ENCODE assay signal across 9 cellular contexts in the genomic region with DNA sequence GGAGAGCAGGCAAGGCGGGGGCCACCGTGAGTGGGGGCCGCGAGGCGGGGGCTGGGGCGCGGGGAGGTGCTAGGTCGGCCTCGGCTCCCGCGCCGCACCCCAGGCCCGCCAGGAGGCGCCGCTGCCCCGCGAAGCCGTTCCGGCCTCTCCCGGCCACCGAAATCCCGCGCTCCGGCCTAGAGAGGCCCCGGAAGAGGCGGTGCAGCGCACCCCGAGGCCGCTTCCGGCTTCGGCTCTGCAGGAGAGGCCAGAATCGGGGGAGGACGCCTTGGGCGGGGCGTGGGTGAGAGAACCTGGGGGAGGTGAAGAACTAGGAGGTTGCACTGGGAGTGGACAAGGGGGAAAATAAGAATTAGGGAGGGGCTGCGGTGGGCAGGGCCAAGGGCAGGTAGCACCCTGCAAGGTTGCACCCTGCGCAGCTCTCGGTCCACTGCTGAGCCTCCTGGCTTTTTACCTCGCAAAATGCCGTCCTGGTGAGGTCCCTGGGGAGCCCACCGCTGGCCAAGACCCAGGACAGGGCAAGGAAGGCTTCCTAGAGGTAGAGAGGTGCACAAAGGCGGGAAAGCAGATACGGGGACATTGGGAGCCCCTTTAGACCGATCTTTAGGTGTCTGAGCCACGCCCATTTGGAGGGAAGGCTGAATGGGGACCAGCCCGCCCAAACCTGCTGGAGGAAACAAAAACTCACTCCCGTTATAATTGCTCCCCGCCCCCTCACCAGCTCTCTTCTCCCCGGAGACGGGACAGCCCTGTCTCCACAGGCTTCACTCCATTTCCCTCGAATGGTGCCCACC. TPM values are rescaled to one million over a fixed set of nuclear protein-coding genes. Genes with fewer than 3 reads are reported as not detected.
DNase-seq lines count a peak whose midpoint lies in the region; ATAC-seq, FAIRE-seq and TF ChIP-seq lines count a peak whose summit lies in the region.
"Had no signal": no experiment of that assay in that cellular context is flagged by ENCODE, and none has a peak within 500 bp of the region (broad histone marks: within the 10 kb centered on the region; RNA-seq: fewer than 3 reads in every experiment).

No MANE protein-coding gene starts in this region.

- WGBS in HepG2 (ENCODE audit: low lambda C conversion rate): under 1% methylated on average over 22 of the region's 51 CpGs

- peak overlapping the region; percentile 61 to 81 (median 76) for H3K4me3 ChIP-seq in BLaER1 treated with 17β-estradiol and CSF1 and Interleukin-3, amounts not matched to agents 10 nM and 100 nM
- H3K4me3 ChIP-seq in coronary artery (peak overlapping the region; percentile 87), HepG2 (replicated peaks in 1 of 3; ENCODE audit: insufficient read depth in 1 of 3, low read depth in 2 of 3, low read length in 3 of 3) (peak overlapping the region; percentile 75 to 88 (median 84))

- peak overlapping the region; percentile 67 to 84 (median 79) for H3K9ac ChIP-seq in BLaER1 treated with 17β-estradiol and CSF1 and Interleukin-3, amounts not matched to agents 10 nM and 100 nM
- peak overlapping the region; percentile 72 for H3K9ac ChIP-seq in HepG2 (ENCODE audit: insufficient read depth, low read depth, low read length)

- TF ChIP-seq CTCF in coronary artery (IDR thresholded peaks at IDR 0.05) (peak; percentile 86), HepG2 (CRISPR knock-in tag; IDR thresholded peaks at IDR 0.05) (peak; percentile 89)

- DNase-seq in GM19240 (ENCODE audit: insufficient read length, low spot score) (peak; percentile 95), NCI-H524 (lab: John Stamatoyannopoulos, UW) (peak; percentile 77 to 92), coronary artery (ENCODE audit: low spot score) (peak; percentile 94), HepG2 (ENCODE audit: low spot score) (peak; percentile 82)
- DNase-seq in activated CD4-positive, alpha-beta T cell treated with anti-CD3 and anti-CD28 coated beads for 4 hours: peak; percentile 85 to 87
- DNase-seq in stimulated activated CD4-positive, alpha-beta T cell treated with anti-CD3 and anti-CD28 coated beads, Interleukin-4, amount 100 ng/mL, for 1 hour: peak; percentile 90

- no peak overlapping the region for H2AFZ ChIP-seq in HepG2 (ENCODE audit: low read length)

- peak overlapping the region; percentile 44 to 83 (median 75); a peak in 20 of 22 replicates for H3K27ac ChIP-seq in BLaER1 treated with 17β-estradiol and CSF1 and Interleukin-3, amounts not matched to agents 10 nM and 100 nM
- H3K27ac ChIP-seq in coronary artery (peak overlapping the region; percentile 67 to 79), HepG2 (ENCODE audit: extremely low read length, insufficient read depth, low read length) (peak overlapping the region; percentile 70)

- in situ Hi-C loops in HepG2 (cut with HindIII; ENCODE audit: extremely low pct_ligation_motif_present, low pct_unique_long_range_greater_than_20kb): loop anchor here (5.0 kb wide), 2 partner anchors 35 to 45 kb away; partner anchors contain the start of gene GNAT1

- no peak for FAIRE-seq in HepG2 (lab: Jason Lieb, UNC)

- CTCF ChIA-PET in HepG2 (lab: Yijun Ruan, JAX; ENCODE audit: low intra/inter-chr PET ratio, low total read pairs): interaction anchor here (1.1 to 9.0 kb wide), 7 partner anchors 16 to 94 kb away, joined by 3 to 265 read pairs (median 26); partner anchors contain the start of gene GNAT1

- intact Hi-C loops in HepG2 (cut with micrococcal nuclease; ENCODE audit: unreplicated experiment): loop anchor here (1.0 to 5.0 kb wide), 2 partner anchors 19 to 45 kb away; no protein-coding TSS in a partner anchor

- peaks cover 36 to 57% (median 46%) of the 10 kb centered on the region in 10 experiments for H3K4me1 ChIP-seq in BLaER1 treated with 17β-estradiol and CSF1 and Interleukin-3, amounts not matched to agents 10 nM and 100 nM
- peaks cover 73% of the 10 kb centered on the region for H3K4me1 ChIP-seq in HepG2 (ENCODE audit: insufficient read depth, low read length)

- peak overlapping the region; percentile 88 to 100 (median 98) for H3K4me2 ChIP-seq in BLaER1 treated with 17β-estradiol and CSF1 and Interleukin-3, amounts not matched to agents 10 nM and 100 nM
- H3K4me2 ChIP-seq in HepG2 (ENCODE audit: low read depth, low read length): peak overlapping the region; percentile 92

- no peak for TF ChIP-seq POLR2A in HepG2 (IDR thresholded peaks at IDR 0.05; ENCODE audit: insufficient read depth in 1 of 2, low read depth in 2 of 2, low read length in 2 of 2)

- peak; percentile 78 for ATAC-seq in HG03442 (IDR thresholded peaks at IDR 0.05; ENCODE audit: unreplicated experiment)
- ATAC-seq in HepG2: peak; percentile 78

- TF ChIP-seq EP300 in HepG2 (IDR thresholded peaks at IDR 0.05; ENCODE audit: low read depth in 2 of 2, low read length in 2 of 2) (peak; percentile 20 to 47; a peak in 2 of 4 replicates), HepG2 (CRISPR knock-in tag; IDR thresholded peaks at IDR 0.05; ENCODE audit: borderline replicate concordance) (0 out of 2 replicates have a peak, but pooled peaks have one; percentile 28)

- TSS peak; percentile 70 for BruUV-seq in HepG2 (replicated peaks; lab: Mats Ljungman, UMichigan)

- no peaks in the 10 kb centered on the region for H4K20me1 ChIP-seq in BLaER1 treated with 17β-estradiol and CSF1 and Interleukin-3, amounts not matched to agents 10 nM and 100 nM
- H4K20me1 ChIP-seq in HepG2 (ENCODE audit: insufficient read depth, low read length): no peaks in the 10 kb centered on the region

- H3K27me3 ChIP-seq in BLaER1 treated with 17β-estradiol and CSF1 and Interleukin-3, amounts not matched to agents 10 nM and 100 nM: peaks cover 0 to 10% (median 5%) of the 10 kb centered on the region in 11 experiments; a peak in 8 of 22 replicates
- no peaks in the 10 kb centered on the region for H3K27me3 ChIP-seq in HepG2 (ENCODE audit: control insufficient read depth in 1 of 2, insufficient read depth in 2 of 2, low read length in 2 of 2)

- no peaks in the 10 kb centered on the region for H3K36me3 ChIP-seq in BLaER1 treated with 17β-estradiol and CSF1 and Interleukin-3, amounts not matched to agents 10 nM and 100 nM
- H3K36me3 ChIP-seq in HepG2 (replicated peaks in 1 of 2; ENCODE audit: control insufficient read depth in 1 of 2, insufficient read depth in 2 of 2, low read length in 2 of 2): no peaks in the 10 kb centered on the region

- POLR2A ChIA-PET in HepG2 (lab: Yijun Ruan, JAX): interaction anchor here (0.7 to 7.3 kb wide), 11 partner anchors 8 to 110 kb away, joined by 3 to 117 read pairs (median 9); partner anchors contain the start of genes GNAI2, SEMA3B and TUSC2

- peak; percentile 99 for TF ChIP-seq RAD21 in HepG2 (CRISPR knock-in tag; IDR thresholded peaks at IDR 0.05)

- no peaks in the 10 kb centered on the region for H3K9me3 ChIP-seq in BLaER1 treated with 17β-estradiol and CSF1 and Interleukin-3, amounts not matched to agents 10 nM and 100 nM (replicated peaks in 1 of 11)
- H3K9me3 ChIP-seq in HepG2 (ENCODE audit: low read length): no peaks in the 10 kb centered on the region

- no peaks in the 10 kb centered on the region for H3K79me2 ChIP-seq in HepG2 (ENCODE audit: insufficient read depth, low read length)

RNA-seq across cellular contexts. Expression of gene GNAI2, which starts 8.4 kb away (rescaled TPM):
- total RNA-seq in HepG2 (2016; rRNA removed; fragmentation: Illumina TruSeq; extraction: Trizol): 34.5 and 51.1 TPM in 2 replicates
- 26.6 and 32.1 TPM in 2 replicates for total RNA-seq in HepG2 (2016; cell fraction: cytosol; rRNA removed; fragmentation: Illumina TruSeq; extraction: Trizol; ENCODE audit: low read depth)
- 33.4 and 51.3 TPM in 2 replicates for total RNA-seq in HepG2 (2016; cell fraction: insoluble cytoplasmic fraction; rRNA removed; fragmentation: Illumina TruSeq; extraction: Trizol)
- total RNA-seq in HepG2 (2016; cell fraction: membrane; rRNA removed; fragmentation: Illumina TruSeq; extraction: Trizol): 43.7 and 48.0 TPM in 2 replicates
- 26.6 and 32.5 TPM in 2 replicates for total RNA-seq in HepG2 (2016; cell fraction: nucleus; rRNA removed; fragmentation: Illumina TruSeq; extraction: Trizol)
- 66.1 and 66.2 TPM in 2 replicates for polyA plus RNA-seq in HepG2 (2011; rRNA removed)
- polyA plus RNA-seq in HepG2 (2011; cell fraction: cytosol; rRNA removed): 64.5 and 77.2 TPM in 2 replicates
- polyA plus RNA-seq in HepG2 (2011; cell fraction: nucleus; rRNA removed): 39.4 and 42.6 TPM in 2 replicates
- polyA plus RNA-seq in HepG2 (2012): 25.4 and 25.9 TPM in 2 replicates
- 37.3 and 42.8 TPM in 2 replicates for polyA plus RNA-seq in HepG2 (2016; cell fraction: cytosol; fragmentation: Illumina TruSeq; extraction: Trizol; ENCODE audit: low read depth)
- polyA plus RNA-seq in HepG2 (2016; cell fraction: insoluble cytoplasmic fraction; fragmentation: Illumina TruSeq; extraction: Trizol; ENCODE audit: low read depth): 57.1 and 66.6 TPM in 2 replicates
- 69.3 and 71.1 TPM in 2 replicates for polyA plus RNA-seq in HepG2 (2016; cell fraction: membrane; fragmentation: Illumina TruSeq; extraction: Trizol; ENCODE audit: low read depth)
- polyA plus RNA-seq in HepG2 (2016; cell fraction: nucleus; fragmentation: Illumina TruSeq; extraction: Trizol; ENCODE audit: insufficient read depth, low read depth): 73.5 and 75.3 TPM in 2 replicates
- 111 and 236 TPM in 2 replicates for polyA minus RNA-seq in HepG2 (2011; rRNA and poly(A)+ RNA removed; ENCODE audit: low replicate concordance)
- 26.0 and 26.4 TPM in 2 replicates for polyA minus RNA-seq in HepG2 (2011; cell fraction: cytosol; rRNA and poly(A)+ RNA removed)
- 16.4 and 20.0 TPM in 2 replicates for polyA minus RNA-seq in HepG2 (2011; cell fraction: nucleus; rRNA and poly(A)+ RNA removed)

RNA-seq across cellular contexts. Expression of gene SLC38A3, which starts 22.5 kb away (rescaled TPM):
- 14.3 and 29.8 TPM in 2 replicates for total RNA-seq in HepG2 (2016; rRNA removed; fragmentation: Illumina TruSeq; extraction: Trizol)
- total RNA-seq in HepG2 (2016; cell fraction: cytosol; rRNA removed; fragmentation: Illumina TruSeq; extraction: Trizol; ENCODE audit: low read depth): 9.4 and 12.0 TPM in 2 replicates
- 14.3 and 31.3 TPM in 2 replicates for total RNA-seq in HepG2 (2016; cell fraction: insoluble cytoplasmic fraction; rRNA removed; fragmentation: Illumina TruSeq; extraction: Trizol)
- 13.7 and 15.1 TPM in 2 replicates for total RNA-seq in HepG2 (2016; cell fraction: membrane; rRNA removed; fragmentation: Illumina TruSeq; extraction: Trizol)
- 51.2 and 60.9 TPM in 2 replicates for total RNA-seq in HepG2 (2016; cell fraction: nucleus; rRNA removed; fragmentation: Illumina TruSeq; extraction: Trizol)
- polyA plus RNA-seq in HepG2 (2011; rRNA removed): 164 and 247 TPM in 2 replicates
- 69.6 and 77.8 TPM in 2 replicates for polyA plus RNA-seq in HepG2 (2011; cell fraction: cytosol; rRNA removed)
- polyA plus RNA-seq in HepG2 (2011; cell fraction: nucleus; rRNA removed): 645 and 755 TPM in 2 replicates
- polyA plus RNA-seq in HepG2 (2012): 101 and 126 TPM in 2 replicates
- 7.3 and 7.5 TPM in 2 replicates for polyA plus RNA-seq in HepG2 (2016; cell fraction: cytosol; fragmentation: Illumina TruSeq; extraction: Trizol; ENCODE audit: low read depth)
- polyA plus RNA-seq in HepG2 (2016; cell fraction: insoluble cytoplasmic fraction; fragmentation: Illumina TruSeq; extraction: Trizol; ENCODE audit: low read depth): 17.2 and 22.9 TPM in 2 replicates
- polyA plus RNA-seq in HepG2 (2016; cell fraction: membrane; fragmentation: Illumina TruSeq; extraction: Trizol; ENCODE audit: low read depth): 12.8 and 13.7 TPM in 2 replicates
- 146 and 148 TPM in 2 replicates for polyA plus RNA-seq in HepG2 (2016; cell fraction: nucleus; fragmentation: Illumina TruSeq; extraction: Trizol; ENCODE audit: insufficient read depth, low read depth)
- polyA minus RNA-seq in HepG2 (2011; rRNA and poly(A)+ RNA removed; ENCODE audit: low replicate concordance): 0.14 and 257 TPM in 2 replicates
- polyA minus RNA-seq in HepG2 (2011; cell fraction: cytosol; rRNA and poly(A)+ RNA removed): 61.1 and 83.0 TPM in 2 replicates
- polyA minus RNA-seq in HepG2 (2011; cell fraction: nucleus; rRNA and poly(A)+ RNA removed): 113 and 140 TPM in 2 replicates

RNA-seq across cellular contexts. Expression of gene GNAT1, which starts 36.2 kb away (rescaled TPM):
- 0.15 TPM in 1 of 2 replicates, not detected in the other for total RNA-seq in HepG2 (2016; rRNA removed; fragmentation: Illumina TruSeq; extraction: Trizol)
- total RNA-seq in HepG2 (2016; cell fraction: cytosol; rRNA removed; fragmentation: Illumina TruSeq; extraction: Trizol; ENCODE audit: low read depth): 1.8 and 2.0 TPM in 2 replicates
- 0.09 and 0.28 TPM in 2 replicates for total RNA-seq in HepG2 (2016; cell fraction: insoluble cytoplasmic fraction; rRNA removed; fragmentation: Illumina TruSeq; extraction: Trizol)
- 0.87 and 1.1 TPM in 2 replicates for total RNA-seq in HepG2 (2016; cell fraction: membrane; rRNA removed; fragmentation: Illumina TruSeq; extraction: Trizol)
- 0.25 and 0.44 TPM in 2 replicates for total RNA-seq in HepG2 (2016; cell fraction: nucleus; rRNA removed; fragmentation: Illumina TruSeq; extraction: Trizol)
- 0.03 TPM in 1 of 2 replicates, not detected in the other for polyA plus RNA-seq in HepG2 (2011; rRNA removed)
- polyA plus RNA-seq in HepG2 (2011; cell fraction: cytosol; rRNA removed): not detected in 2 replicates
- polyA plus RNA-seq in HepG2 (2011; cell fraction: nucleus; rRNA removed): 0.14 and 0.33 TPM in 2 replicates
- polyA plus RNA-seq in HepG2 (2012): 0.08 TPM in 1 of 2 replicates, not detected in the other
- not detected in 2 replicates for polyA plus RNA-seq in HepG2 (2016; cell fraction: cytosol; fragmentation: Illumina TruSeq; extraction: Trizol; ENCODE audit: low read depth)
- not detected in 2 replicates for polyA plus RNA-seq in HepG2 (2016; cell fraction: insoluble cytoplasmic fraction; fragmentation: Illumina TruSeq; extraction: Trizol; ENCODE audit: low read depth)
- not detected in 2 replicates for polyA plus RNA-seq in HepG2 (2016; cell fraction: membrane; fragmentation: Illumina TruSeq; extraction: Trizol; ENCODE audit: low read depth)
- 0.31 TPM in 1 of 2 replicates, not detected in the other for polyA plus RNA-seq in HepG2 (2016; cell fraction: nucleus; fragmentation: Illumina TruSeq; extraction: Trizol; ENCODE audit: insufficient read depth, low read depth)
- 0.47 and 2.3 TPM in 2 replicates for polyA minus RNA-seq in HepG2 (2011; rRNA and poly(A)+ RNA removed; ENCODE audit: low replicate concordance)
- 0.26 TPM in 1 of 2 replicates, not detected in the other for polyA minus RNA-seq in HepG2 (2011; cell fraction: cytosol; rRNA and poly(A)+ RNA removed)
- 1.2 and 1.5 TPM in 2 replicates for polyA minus RNA-seq in HepG2 (2011; cell fraction: nucleus; rRNA and poly(A)+ RNA removed)
- total RNA-seq: dermis microvascular lymphatic vessel endothelial cell had no signal

RNA-seq across cellular contexts. Expression of gene SEMA3B, which starts 41.4 kb away (rescaled TPM):
- 25.6 and 93.2 TPM in 2 replicates for total RNA-seq in HepG2 (2016; rRNA removed; fragmentation: Illumina TruSeq; extraction: Trizol)
- 12.3 and 13.3 TPM in 2 replicates for total RNA-seq in HepG2 (2016; cell fraction: cytosol; rRNA removed; fragmentation: Illumina TruSeq; extraction: Trizol; ENCODE audit: low read depth)
- 23.5 and 94.1 TPM in 2 replicates for total RNA-seq in HepG2 (2016; cell fraction: insoluble cytoplasmic fraction; rRNA removed; fragmentation: Illumina TruSeq; extraction: Trizol)
- 18.0 and 19.0 TPM in 2 replicates for total RNA-seq in HepG2 (2016; cell fraction: membrane; rRNA removed; fragmentation: Illumina TruSeq; extraction: Trizol)
- total RNA-seq in HepG2 (2016; cell fraction: nucleus; rRNA removed; fragmentation: Illumina TruSeq; extraction: Trizol): 106 and 120 TPM in 2 replicates
- 158 and 173 TPM in 2 replicates for polyA plus RNA-seq in HepG2 (2011; rRNA removed)
- polyA plus RNA-seq in HepG2 (2011; cell fraction: cytosol; rRNA removed): 99.8 and 199 TPM in 2 replicates
- 824 and 1,487 TPM in 2 replicates for polyA plus RNA-seq in HepG2 (2011; cell fraction: nucleus; rRNA removed)
- 48.8 and 75.5 TPM in 2 replicates for polyA plus RNA-seq in HepG2 (2012)
- 10.5 and 10.8 TPM in 2 replicates for polyA plus RNA-seq in HepG2 (2016; cell fraction: cytosol; fragmentation: Illumina TruSeq; extraction: Trizol; ENCODE audit: low read depth)
- 26.4 and 37.1 TPM in 2 replicates for polyA plus RNA-seq in HepG2 (2016; cell fraction: insoluble cytoplasmic fraction; fragmentation: Illumina TruSeq; extraction: Trizol; ENCODE audit: low read depth)
- 15.3 and 17.6 TPM in 2 replicates for polyA plus RNA-seq in HepG2 (2016; cell fraction: membrane; fragmentation: Illumina TruSeq; extraction: Trizol; ENCODE audit: low read depth)
- 390 and 409 TPM in 2 replicates for polyA plus RNA-seq in HepG2 (2016; cell fraction: nucleus; fragmentation: Illumina TruSeq; extraction: Trizol; ENCODE audit: insufficient read depth, low read depth)
- polyA minus RNA-seq in HepG2 (2011; rRNA and poly(A)+ RNA removed; ENCODE audit: low replicate concordance): 84.6 and 160 TPM in 2 replicates
- 55.4 and 70.0 TPM in 2 replicates for polyA minus RNA-seq in HepG2 (2011; cell fraction: cytosol; rRNA and poly(A)+ RNA removed)
- polyA minus RNA-seq in HepG2 (2011; cell fraction: nucleus; rRNA and poly(A)+ RNA removed): 81.1 and 108 TPM in 2 replicates

RNA-seq across cellular contexts. Expression of gene LSMEM2, which starts 51.3 kb away (rescaled TPM):
- total RNA-seq in HepG2 (2016; rRNA removed; fragmentation: Illumina TruSeq; extraction: Trizol): 0.07 TPM in 1 of 2 replicates, not detected in the other
- total RNA-seq in HepG2 (2016; cell fraction: cytosol; rRNA removed; fragmentation: Illumina TruSeq; extraction: Trizol; ENCODE audit: low read depth): not detected in 2 replicates
- total RNA-seq in HepG2 (2016; cell fraction: insoluble cytoplasmic fraction; rRNA removed; fragmentation: Illumina TruSeq; extraction: Trizol): 0.06 TPM in 1 of 2 replicates, not detected in the other
- total RNA-seq in HepG2 (2016; cell fraction: membrane; rRNA removed; fragmentation: Illumina TruSeq; extraction: Trizol): not detected in 2 replicates
- 0.25 TPM in 1 of 2 replicates, not detected in the other for total RNA-seq in HepG2 (2016; cell fraction: nucleus; rRNA removed; fragmentation: Illumina TruSeq; extraction: Trizol)
- 0.41 and 0.44 TPM in 2 replicates for polyA plus RNA-seq in HepG2 (2011; rRNA removed)
- 0.08 and 0.15 TPM in 2 replicates for polyA plus RNA-seq in HepG2 (2011; cell fraction: cytosol; rRNA removed)
- polyA plus RNA-seq in HepG2 (2011; cell fraction: nucleus; rRNA removed): 1.3 and 2.1 TPM in 2 replicates
- polyA plus RNA-seq in HepG2 (2012): 0.17 and 0.37 TPM in 2 replicates
- polyA plus RNA-seq in HepG2 (2016; cell fraction: cytosol; fragmentation: Illumina TruSeq; extraction: Trizol; ENCODE audit: low read depth): not detected in 2 replicates
- polyA plus RNA-seq in HepG2 (2016; cell fraction: insoluble cytoplasmic fraction; fragmentation: Illumina TruSeq; extraction: Trizol; ENCODE audit: low read depth): not detected in 2 replicates
- not detected in 2 replicates for polyA plus RNA-seq in HepG2 (2016; cell fraction: membrane; fragmentation: Illumina TruSeq; extraction: Trizol; ENCODE audit: low read depth)
- polyA plus RNA-seq in HepG2 (2016; cell fraction: nucleus; fragmentation: Illumina TruSeq; extraction: Trizol; ENCODE audit: insufficient read depth, low read depth): 0.42 TPM in 1 of 2 replicates, not detected in the other
- 0.09 and 0.34 TPM in 2 replicates for polyA minus RNA-seq in HepG2 (2011; rRNA and poly(A)+ RNA removed; ENCODE audit: low replicate concordance)
- polyA minus RNA-seq in HepG2 (2011; cell fraction: cytosol; rRNA and poly(A)+ RNA removed): not detected in 2 replicates
- polyA minus RNA-seq in HepG2 (2011; cell fraction: nucleus; rRNA and poly(A)+ RNA removed): 0.90 TPM in 1 of 2 replicates, not detected in the other
- total RNA-seq: dermis microvascular lymphatic vessel endothelial cell had no signal

Comparison
In these comparisons a context has a peak if more than half of its experiments do, and no peak if none do; other contexts are left out.
1. Peak in every context shown above with its lines: DNase-seq, ATAC-seq, H3K4me3 ChIP-seq and H3K27ac ChIP-seq.